ENCODE assay signal across 13 cellular contexts in genomic region chr2:10355471-10356458, GRCh38. TPM values are rescaled to one million over a fixed set of nuclear protein-coding genes. Genes with fewer than 3 reads are reported as not detected.
DNase-seq lines count a peak whose midpoint lies in the region; ATAC-seq, FAIRE-seq and TF ChIP-seq lines count a peak whose summit lies in the region.
"Had no signal": no experiment of that assay in that cellular context is flagged by ENCODE, and none has a peak within 500 bp of the region (broad histone marks: within the 10 kb centered on the region; RNA-seq: fewer than 3 reads in every experiment).

No MANE protein-coding gene starts in this region.

- H3K9me3 Mint-ChIP-seq in CD4-positive, alpha-beta T cell = no peaks in the 10 kb centered on the region
- H3K9me3 Mint-ChIP-seq: activated naive CD8-positive, alpha-beta T cell treated with anti-CD3 and anti-CD28 coated beads, Interleukin-2, amount 10 ng/mL, durations not matched to agents 7 days and 5 days had no signal

- no peak for FAIRE-seq in HepG2 (lab: Jason Lieb, UNC)
- FAIRE-seq: colon had no signal

- H3K79me2 ChIP-seq in HepG2 (ENCODE audit: insufficient read depth, low read length) = peaks cover 5% of the 10 kb centered on the region

- H3K36me3 ChIP-seq in HepG2 (replicated peaks in 1 of 2; ENCODE audit: control insufficient read depth in 1 of 2, insufficient read depth in 2 of 2, low read length in 2 of 2) = peaks cover 4 to 6% of the 10 kb centered on the region in 2 experiments; a peak in 3 of 5 replicates

- peaks cover 43% of the 10 kb centered on the region for H3K36me3 Mint-ChIP-seq in CD4-positive, alpha-beta T cell (ENCODE audit: low read depth)
- peaks cover 8% of the 10 kb centered on the region for H3K36me3 Mint-ChIP-seq in T-helper 17 cell (ENCODE audit: low read depth)

- peak overlapping the region; percentile 16 for H3K27ac Mint-ChIP-seq in CD4-positive, alpha-beta T cell
- H3K27ac Mint-ChIP-seq in T-helper 17 cell = no peak overlapping the region
- H3K27ac Mint-ChIP-seq: activated naive CD8-positive, alpha-beta T cell treated with anti-CD3 and anti-CD28 coated beads, Interleukin-2, amount 10 ng/mL, durations not matched to agents 7 days and 5 days had no signal

- no peak overlapping the region for H3K4me2 ChIP-seq in HepG2 (ENCODE audit: low read depth, low read length)

- CTCF ChIA-PET in CD4-positive, alpha-beta T cell (lab: Charles Lee) = no interaction called here
- CTCF ChIA-PET in HepG2 (lab: Yijun Ruan, JAX; ENCODE audit: low intra/inter-chr PET ratio, low total read pairs) = no interaction called here

- 93% methylated on average over 18 of the region's 18 CpGs for WGBS in HepG2 (ENCODE audit: low lambda C conversion rate)

- no peak overlapping the region for H2AFZ ChIP-seq in HepG2 (ENCODE audit: low read length)

- no peaks in the 10 kb centered on the region for H3K27me3 Mint-ChIP-seq in CD4-positive, alpha-beta T cell
- no peaks in the 10 kb centered on the region for H3K27me3 Mint-ChIP-seq in T-helper 17 cell
- H3K27me3 Mint-ChIP-seq: activated naive CD8-positive, alpha-beta T cell treated with anti-CD3 and anti-CD28 coated beads, Interleukin-2, amount 10 ng/mL, durations not matched to agents 7 days and 5 days had no signal

- H4K20me1 ChIP-seq in HepG2 (ENCODE audit: insufficient read depth, low read length) = peaks cover 6% of the 10 kb centered on the region; the same call in 1 of the 2 replicates

- H3K4me3 Mint-ChIP-seq in CD4-positive, alpha-beta T cell = no peak overlapping the region
- H3K4me3 Mint-ChIP-seq in T-helper 17 cell = no peak overlapping the region
- H3K4me3 Mint-ChIP-seq: activated naive CD8-positive, alpha-beta T cell treated with anti-CD3 and anti-CD28 coated beads, Interleukin-2, amount 10 ng/mL, durations not matched to agents 7 days and 5 days had no signal

- H3K4me3 ChIP-seq in HepG2 (replicated peaks in 1 of 3; ENCODE audit: insufficient read depth in 1 of 3, low read depth in 2 of 3, low read length in 3 of 3) = no peak overlapping the region

- no TSS peak for BruUV-seq in HepG2 (replicated peaks; lab: Mats Ljungman, UMichigan)

- no peak for ATAC-seq in CD4-positive, alpha-beta T cell (ENCODE audit: poor library complexity)
- ATAC-seq in HepG2 (peak; percentile 34; the same call in 2 of the 3 replicates), T-helper 17 cell (no peak), esophagus mucosa (no peak)

- H3K4me1 ChIP-seq in HepG2 (ENCODE audit: insufficient read depth, low read length) = peaks cover 16% of the 10 kb centered on the region

- H3K27me3 ChIP-seq in CD4-positive, alpha-beta T cell (ENCODE audit: control insufficient read depth, insufficient read depth, low read length) = no peaks in the 10 kb centered on the region
- H3K27me3 ChIP-seq in HepG2 (ENCODE audit: control insufficient read depth in 1 of 2, insufficient read depth in 2 of 2, low read length in 2 of 2) = no peaks in the 10 kb centered on the region

- TF ChIP-seq POLR2A in HepG2 (IDR thresholded peaks at IDR 0.05; ENCODE audit: insufficient read depth in 1 of 2, low read depth in 2 of 2, low read length in 2 of 2) = no peak

- H3K4me1 Mint-ChIP-seq in CD4-positive, alpha-beta T cell (ENCODE audit: low read depth) = peaks cover 61% of the 10 kb centered on the region
- peaks cover 43% of the 10 kb centered on the region for H3K4me1 Mint-ChIP-seq in T-helper 17 cell

- intact Hi-C loops in CD4-positive, alpha-beta T cell (cut with DNase I, micrococcal nuclease) = no loop called here
- intact Hi-C loops in HepG2 (cut with micrococcal nuclease; ENCODE audit: unreplicated experiment) = no loop called here

- no peak for TF ChIP-seq RAD21 in HepG2 (CRISPR knock-in tag; IDR thresholded peaks at IDR 0.05)

- POLR2A ChIA-PET in CD4-positive, alpha-beta T cell (lab: Charles Lee) = interaction anchor here (1.1 kb wide), 1 partner anchor 25 kb away, joined by 5 read pairs; no protein-coding TSS in a partner anchor
- POLR2A ChIA-PET in HepG2 (lab: Yijun Ruan, JAX) = no interaction called here

- H3K9me3 ChIP-seq in CD4-positive, alpha-beta T cell (ENCODE audit: control insufficient read depth, low read length) = no peaks in the 10 kb centered on the region
- H3K9me3 ChIP-seq in HepG2 (ENCODE audit: low read length) = no peaks in the 10 kb centered on the region
- no peaks in the 10 kb centered on the region for H3K9me3 ChIP-seq in T-helper 17 cell (ENCODE audit: control insufficient read depth, low read length, poor library complexity, severe bottlenecking)

- no peak overlapping the region for H3K9ac ChIP-seq in HepG2 (ENCODE audit: insufficient read depth, low read depth, low read length)

- no peak for TF ChIP-seq CTCF in CD4-positive, alpha-beta T cell (IDR thresholded peaks at IDR 0.05)
- TF ChIP-seq CTCF in HepG2 (CRISPR knock-in tag; IDR thresholded peaks at IDR 0.05) = no peak

- in situ Hi-C loops in HepG2 (cut with HindIII; ENCODE audit: extremely low pct_ligation_motif_present, low pct_unique_long_range_greater_than_20kb) = no loop called here

- DNase-seq in CD4-positive, alpha-beta T cell = no peak
- DNase-seq in NCI-H1105 (lab: John Stamatoyannopoulos, UW) (peak; percentile 71), NCI-H510A treated with DMSO at 0.1 percent for 48 hours (lab: John Stamatoyannopoulos, UW) (peak; percentile 54), HepG2 (ENCODE audit: low spot score) (no peak), T-helper 17 cell (no peak), SKM-1 (lab: John Stamatoyannopoulos, UW; ENCODE audit: unreplicated experiment) (no peak)
- DNase-seq in activated naive CD4-positive, alpha-beta T cell (lab: John Stamatoyannopoulos, UW) = no peak
- DNase-seq: activated CD4-positive, alpha-beta T cell treated with anti-CD3 and anti-CD28 coated beads, Interleukin-2, amount 50 U/mL, for 4 hours; activated naive CD8-positive, alpha-beta T cell treated with anti-CD3 and anti-CD28 coated beads, Interleukin-2, amount 10 ng/mL, durations not matched to agents 7 days and 5 days; C1 segment of cervical spinal cord; RPMI8226 had no signal

- no peak for TF ChIP-seq EP300 in HepG2 (IDR thresholded peaks at IDR 0.05; ENCODE audit: low read depth in 2 of 2, low read length in 2 of 2)
- no peak for TF ChIP-seq EP300 in HepG2 (CRISPR knock-in tag; IDR thresholded peaks at IDR 0.05; ENCODE audit: borderline replicate concordance)

- no peak overlapping the region for H3K27ac ChIP-seq in CD4-positive, alpha-beta T cell (ENCODE audit: low read depth, low read length)
- no peak overlapping the region for H3K27ac ChIP-seq in HepG2 (ENCODE audit: extremely low read length, insufficient read depth, low read length)

TF ChIP-seq in HepG2, 621 proteins besides CTCF, POLR2A, EP300 and RAD21 (continues in another document):
- no peak for TF ChIP-seq ZNF770 (CRISPR knock-in tag; IDR thresholded peaks at IDR 0.05)
- no peak for TF ChIP-seq TGIF2 (CRISPR knock-in tag; IDR thresholded peaks at IDR 0.05)
- TF ChIP-seq MTA3 (CRISPR knock-in tag; IDR thresholded peaks at IDR 0.05) = no peak
- TF ChIP-seq NFRKB (IDR thresholded peaks at IDR 0.05) = no peak

RNA-seq across cellular contexts. Expression of gene HPCAL1, which starts 53.1 kb away (rescaled TPM):
- total RNA-seq in CD4-positive, alpha-beta T cell = 10 to 100 TPM; 24.9 to 27.9 TPM
- 23.3 and 29.9 TPM in 2 replicates for total RNA-seq in HepG2 (2016; rRNA removed; fragmentation: Illumina TruSeq; extraction: Trizol)
- total RNA-seq in HepG2 (2016; cell fraction: cytosol; rRNA removed; fragmentation: Illumina TruSeq; extraction: Trizol; ENCODE audit: low read depth) = 43.0 and 51.2 TPM in 2 replicates
- total RNA-seq in HepG2 (2016; cell fraction: insoluble cytoplasmic fraction; rRNA removed; fragmentation: Illumina TruSeq; extraction: Trizol) = 21.4 and 28.1 TPM in 2 replicates
- total RNA-seq in HepG2 (2016; cell fraction: membrane; rRNA removed; fragmentation: Illumina TruSeq; extraction: Trizol) = 50.7 and 67.7 TPM in 2 replicates
- 12.9 and 16.1 TPM in 2 replicates for total RNA-seq in HepG2 (2016; cell fraction: nucleus; rRNA removed; fragmentation: Illumina TruSeq; extraction: Trizol)
- 29.5 and 38.6 TPM in 2 replicates for polyA plus RNA-seq in HepG2 (2011; rRNA removed)
- polyA plus RNA-seq in HepG2 (2011; cell fraction: cytosol; rRNA removed) = 29.8 and 35.9 TPM in 2 replicates
- 54.3 and 60.0 TPM in 2 replicates for polyA plus RNA-seq in HepG2 (2011; cell fraction: nucleus; rRNA removed)
- polyA plus RNA-seq in HepG2 (2012) = 46.0 and 46.8 TPM in 2 replicates
- 37.1 and 47.1 TPM in 2 replicates for polyA plus RNA-seq in HepG2 (2016; cell fraction: cytosol; fragmentation: Illumina TruSeq; extraction: Trizol; ENCODE audit: low read depth)
- 24.6 and 35.5 TPM in 2 replicates for polyA plus RNA-seq in HepG2 (2016; cell fraction: insoluble cytoplasmic fraction; fragmentation: Illumina TruSeq; extraction: Trizol; ENCODE audit: low read depth)
- 54.6 and 65.1 TPM in 2 replicates for polyA plus RNA-seq in HepG2 (2016; cell fraction: membrane; fragmentation: Illumina TruSeq; extraction: Trizol; ENCODE audit: low read depth)
- polyA plus RNA-seq in HepG2 (2016; cell fraction: nucleus; fragmentation: Illumina TruSeq; extraction: Trizol; ENCODE audit: insufficient read depth, low read depth) = 30.3 and 35.7 TPM in 2 replicates
- polyA minus RNA-seq in HepG2 (2011; rRNA and poly(A)+ RNA removed; ENCODE audit: low replicate concordance) = 26.5 and 27.7 TPM in 2 replicates
- 19.4 and 20.4 TPM in 2 replicates for polyA minus RNA-seq in HepG2 (2011; cell fraction: cytosol; rRNA and poly(A)+ RNA removed)
- 12.6 and 15.5 TPM in 2 replicates for polyA minus RNA-seq in HepG2 (2011; cell fraction: nucleus; rRNA and poly(A)+ RNA removed)
- total RNA-seq in T-helper 17 cell = 10 to 100 TPM; 44.2 TPM
- 13.7 TPM for total RNA-seq in esophagus mucosa

Comparison
In these comparisons a context has a peak if more than half of its experiments do, and no peak if none do; other contexts are left out.
1. DNase-seq: peak in NCI-H1105 (single experiment) and NCI-H510A treated with DMSO at 0.1 percent for 48 hours (single experiment); none in CD4-positive, alpha-beta T cell (0 of 10), HepG2 (single experiment), T-helper 17 cell (0 of 3), SKM-1 (single experiment) and activated naive CD4-positive, alpha-beta T cell (0 of 4).